In the genomic region with DNA sequence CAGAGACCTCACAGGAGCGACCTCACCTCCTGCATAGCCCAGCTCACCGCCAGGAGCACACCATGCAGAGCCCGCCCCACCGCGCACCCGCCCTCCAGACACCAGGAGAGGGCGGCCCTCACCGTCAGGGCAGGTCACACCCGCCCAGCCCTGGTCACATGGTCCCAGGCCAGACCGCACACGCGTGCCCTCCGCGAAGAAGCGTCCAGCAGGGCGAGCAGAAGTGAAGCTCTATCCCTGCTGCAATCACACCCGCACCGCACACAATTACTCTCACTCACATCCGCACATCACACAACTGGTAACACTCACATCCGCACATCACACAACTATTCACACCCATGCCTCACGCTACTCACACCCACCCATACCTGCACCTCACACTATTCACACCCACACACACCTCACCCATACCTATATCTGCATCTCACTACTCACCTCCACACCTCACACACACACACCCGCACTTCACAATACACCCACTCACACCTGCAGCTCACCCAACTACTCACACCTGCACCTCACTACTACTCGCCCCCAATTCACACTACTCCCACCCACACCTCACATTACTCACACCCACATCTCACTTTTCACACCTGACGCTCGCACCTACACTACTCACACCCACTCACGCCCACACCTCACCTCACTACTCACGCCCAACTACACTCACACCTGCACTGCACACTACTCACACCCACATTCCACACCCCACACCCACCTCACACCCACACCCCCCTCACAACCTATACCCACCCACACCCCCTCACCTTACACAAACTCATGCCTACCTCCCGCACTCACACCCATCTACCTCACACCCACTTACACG, we compare ENCODE assay signal across 2 cellular contexts.
TF ChIP-seq lines count a peak whose summit lies in the region.

No MANE protein-coding gene starts in this region.

TF ChIP-seq in SK-N-SH, 30 proteins besides CTCF, POLR2A, EP300 and RAD21:
- TF ChIP-seq, protein P1, sequence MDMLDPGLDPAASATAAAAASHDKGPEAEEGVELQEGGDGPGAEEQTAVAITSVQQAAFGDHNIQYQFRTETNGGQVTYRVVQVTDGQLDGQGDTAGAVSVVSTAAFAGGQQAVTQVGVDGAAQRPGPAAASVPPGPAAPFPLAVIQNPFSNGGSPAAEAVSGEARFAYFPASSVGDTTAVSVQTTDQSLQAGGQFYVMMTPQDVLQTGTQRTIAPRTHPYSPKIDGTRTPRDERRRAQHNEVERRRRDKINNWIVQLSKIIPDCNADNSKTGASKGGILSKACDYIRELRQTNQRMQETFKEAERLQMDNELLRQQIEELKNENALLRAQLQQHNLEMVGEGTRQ (IDR thresholded peaks at IDR 0.05; ENCODE audit: borderline replicate concordance, low read depth, low read length): no peak
- TF ChIP-seq MEF2A (IDR thresholded peaks at IDR 0.05; ENCODE audit: borderline replicate concordance, low read depth): no peak
- no peak for TF ChIP-seq YY1 (IDR thresholded peaks at IDR 0.05; ENCODE audit: low read depth)
- TF ChIP-seq TCF12 (IDR thresholded peaks at IDR 0.05): no peak
- TF ChIP-seq, protein P2, sequence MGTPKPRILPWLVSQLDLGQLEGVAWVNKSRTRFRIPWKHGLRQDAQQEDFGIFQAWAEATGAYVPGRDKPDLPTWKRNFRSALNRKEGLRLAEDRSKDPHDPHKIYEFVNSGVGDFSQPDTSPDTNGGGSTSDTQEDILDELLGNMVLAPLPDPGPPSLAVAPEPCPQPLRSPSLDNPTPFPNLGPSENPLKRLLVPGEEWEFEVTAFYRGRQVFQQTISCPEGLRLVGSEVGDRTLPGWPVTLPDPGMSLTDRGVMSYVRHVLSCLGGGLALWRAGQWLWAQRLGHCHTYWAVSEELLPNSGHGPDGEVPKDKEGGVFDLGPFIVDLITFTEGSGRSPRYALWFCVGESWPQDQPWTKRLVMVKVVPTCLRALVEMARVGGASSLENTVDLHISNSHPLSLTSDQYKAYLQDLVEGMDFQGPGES (IDR thresholded peaks at IDR 0.05; ENCODE audit: low read depth, low read length): no peak
- TF ChIP-seq GATA2 (CRISPR knock-in tag; IDR thresholded peaks at IDR 0.05): no peak
- no peak for TF ChIP-seq POLR2AphosphoS5 (IDR thresholded peaks at IDR 0.05; ENCODE audit: low read depth, low read length)
- TF ChIP-seq, protein P3, sequence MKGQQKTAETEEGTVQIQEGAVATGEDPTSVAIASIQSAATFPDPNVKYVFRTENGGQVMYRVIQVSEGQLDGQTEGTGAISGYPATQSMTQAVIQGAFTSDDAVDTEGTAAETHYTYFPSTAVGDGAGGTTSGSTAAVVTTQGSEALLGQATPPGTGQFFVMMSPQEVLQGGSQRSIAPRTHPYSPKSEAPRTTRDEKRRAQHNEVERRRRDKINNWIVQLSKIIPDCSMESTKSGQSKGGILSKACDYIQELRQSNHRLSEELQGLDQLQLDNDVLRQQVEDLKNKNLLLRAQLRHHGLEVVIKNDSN (IDR thresholded peaks at IDR 0.05; ENCODE audit: borderline replicate concordance, low read depth): no peak
- TF ChIP-seq RCOR1 (IDR thresholded peaks at IDR 0.05; ENCODE audit: low read length): no peak
- TF ChIP-seq, protein P4, sequence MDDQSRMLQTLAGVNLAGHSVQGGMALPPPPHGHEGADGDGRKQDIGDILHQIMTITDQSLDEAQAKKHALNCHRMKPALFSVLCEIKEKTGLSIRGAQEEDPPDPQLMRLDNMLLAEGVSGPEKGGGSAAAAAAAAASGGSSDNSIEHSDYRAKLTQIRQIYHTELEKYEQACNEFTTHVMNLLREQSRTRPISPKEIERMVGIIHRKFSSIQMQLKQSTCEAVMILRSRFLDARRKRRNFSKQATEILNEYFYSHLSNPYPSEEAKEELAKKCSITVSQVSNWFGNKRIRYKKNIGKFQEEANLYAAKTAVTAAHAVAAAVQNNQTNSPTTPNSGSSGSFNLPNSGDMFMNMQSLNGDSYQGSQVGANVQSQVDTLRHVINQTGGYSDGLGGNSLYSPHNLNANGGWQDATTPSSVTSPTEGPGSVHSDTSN (IDR thresholded peaks at IDR 0.05): no peak
- TF ChIP-seq EZH2phosphoT487 (IDR thresholded peaks at IDR 0.05; ENCODE audit: borderline replicate concordance, low read depth): no peak
- TF ChIP-seq RXRA (IDR thresholded peaks at IDR 0.05; ENCODE audit: borderline replicate concordance, low read depth): no peak
- TF ChIP-seq RFX5 (IDR thresholded peaks at IDR 0.05; ENCODE audit: low read length): no peak
- TF ChIP-seq FOXJ3 (CRISPR knock-in tag; IDR thresholded peaks at IDR 0.05): no peak
- TF ChIP-seq NRF1 (IDR thresholded peaks at IDR 0.05; ENCODE audit: low read depth, low read length): no peak
- no peak for TF ChIP-seq SIN3A (IDR thresholded peaks at IDR 0.05; ENCODE audit: borderline replicate concordance, low read depth, low read length)

TF ChIP-seq in SK-N-SH treated with all-trans-retinoic acid at 6 μM for 48 hours, 23 proteins besides CTCF, POLR2A, EP300 and RAD21 (continued from another document):
- no peak for TF ChIP-seq ARNTL (CRISPR knock-in tag; IDR thresholded peaks at IDR 0.05; ENCODE audit: borderline replicate concordance, low read depth)
- no peak for TF ChIP-seq BACH2 (CRISPR knock-in tag; IDR thresholded peaks at IDR 0.05; ENCODE audit: borderline replicate concordance)
